ENCODE assay signal across 28 cellular contexts in genomic region chr16:86753399-86753798, GRCh38.
"Had no signal": no experiment of that assay in that cellular context is flagged by ENCODE, and none has a peak within 500 bp of the region (broad histone marks: within the 10 kb centered on the region; RNA-seq: fewer than 3 reads in every experiment).

No MANE protein-coding gene starts in this region.

- H3K9me3 Mint-ChIP-seq: mesothelial cell of epicardium; natural killer cell treated with Interleukin-12 subunit alpha and Interleukin-12 subunit beta and Interleukin-15 and Interleukin-18, amount 100 ng/mL, for 72 hours; neural crest cell; stimulated activated naive B cell treated with anti-CD40 and anti-IgM and Interleukin-4, amounts not matched to agents 10 μg/mL and 1 μg/mL and 100 μg/mL, for 72 hours; stimulated activated naive CD8-positive, alpha-beta T cell treated with anti-CD3 and anti-CD28 coated beads, Interleukin-15, Interleukin-2, amounts not matched to agents 100 ng/mL and 50 ng/mL, for 24 hours; type B pancreatic cell had no signal

- H3K27ac Mint-ChIP-seq: mesothelial cell of epicardium; naive thymus-derived CD4-positive, alpha-beta T cell; natural killer cell treated with Interleukin-12 subunit alpha and Interleukin-12 subunit beta and Interleukin-15 and Interleukin-18, amount 100 ng/mL, for 72 hours; progenitor cell of endocrine pancreas; stimulated activated naive B cell treated with anti-CD40 and anti-IgM and Interleukin-4, amounts not matched to agents 10 μg/mL and 1 μg/mL and 100 μg/mL, for 72 hours; stimulated activated naive CD8-positive, alpha-beta T cell treated with anti-CD3 and anti-CD28 coated beads, Interleukin-15, Interleukin-2, amounts not matched to agents 100 ng/mL and 50 ng/mL, for 24 hours; type B pancreatic cell had no signal

- H3K9me3 ChIP-seq: left ventricle myocardium inferior, mucosa of descending colon, neutrophil, ovary, right atrium auricular region, right lobe of liver, suprapubic skin, thoracic aorta, tibial nerve, uterus had no signal

- DNase-seq: islet precursor cell; left ventricle myocardium inferior; mesendoderm; mucosa of descending colon; naive thymus-derived CD4-positive, alpha-beta T cell; occipital lobe; ovary; right lobe of liver; stimulated activated CD4-positive, alpha-beta T cell treated with anti-CD3 and anti-CD28 coated beads, Interleukin-12 subunit alpha, Interleukin-12 subunit beta, amount 100 ng/mL, for 4 hours; stimulated activated CD4-positive, alpha-beta T cell treated with anti-CD3 and anti-CD28 coated beads, Interleukin-15, amount 100 ng/mL, for 24 hours; stimulated activated CD4-positive, alpha-beta T cell treated with anti-CD3 and anti-CD28 coated beads, Interleukin-2, amount 100 ng/mL, for 24 hours; stimulated activated CD4-positive, alpha-beta T cell treated with anti-CD3 and anti-CD28 coated beads, Interleukin-4, amount 100 ng/mL, for 1 hour; stimulated activated naive B cell treated with anti-CD40 and anti-IgM and Interleukin-4, amounts not matched to agents 10 μg/mL and 1 μg/mL and 100 μg/mL, for 72 hours; uterus had no signal

- H3K79me2 ChIP-seq: hepatocyte had no signal

- H2AFZ ChIP-seq: hepatocyte had no signal

- H3K36me3 Mint-ChIP-seq: mesothelial cell of epicardium; naive thymus-derived CD4-positive, alpha-beta T cell; natural killer cell treated with Interleukin-12 subunit alpha and Interleukin-12 subunit beta and Interleukin-15 and Interleukin-18, amount 100 ng/mL, for 72 hours; stimulated activated naive B cell treated with anti-CD40 and anti-IgM and Interleukin-4, amounts not matched to agents 10 μg/mL and 1 μg/mL and 100 μg/mL, for 72 hours; type B pancreatic cell had no signal

- H3K36me3 ChIP-seq: left ventricle myocardium inferior, neutrophil, ovary, right atrium auricular region, right lobe of liver, suprapubic skin, thoracic aorta, tibial nerve, uterus had no signal

- H3K4me3 ChIP-seq: hepatocyte, left ventricle myocardium inferior, lung, mucosa of descending colon, ovary, right atrium auricular region, right lobe of liver, smooth muscle cell, suprapubic skin, thoracic aorta, tibial nerve, uterus had no signal

- H3K4me3 Mint-ChIP-seq: mesothelial cell of epicardium; naive thymus-derived CD4-positive, alpha-beta T cell; natural killer cell treated with Interleukin-12 subunit alpha and Interleukin-12 subunit beta and Interleukin-15 and Interleukin-18, amount 100 ng/mL, for 72 hours; neural crest cell; stimulated activated naive B cell treated with anti-CD40 and anti-IgM and Interleukin-4, amounts not matched to agents 10 μg/mL and 1 μg/mL and 100 μg/mL, for 72 hours; stimulated activated naive CD8-positive, alpha-beta T cell treated with anti-CD3 and anti-CD28 coated beads, Interleukin-15, Interleukin-2, amounts not matched to agents 100 ng/mL and 50 ng/mL, for 24 hours; type B pancreatic cell had no signal

- H3K4me1 ChIP-seq: left ventricle myocardium inferior, right lobe of liver, uterus had no signal

- H3K4me2 ChIP-seq: hepatocyte, smooth muscle cell had no signal

- H3K27me3 ChIP-seq: ovary, right atrium auricular region, right lobe of liver had no signal

- H3K27ac ChIP-seq: hepatocyte, left ventricle myocardium inferior, neutrophil, ovary, right atrium auricular region, right lobe of liver, suprapubic skin, tibial nerve, uterus had no signal

- ATAC-seq: mucosa of descending colon; naive thymus-derived CD4-positive, alpha-beta T cell; right lobe of liver; stimulated activated naive B cell treated with anti-CD40 and anti-IgM and Interleukin-4, amounts not matched to agents 10 μg/mL and 1 μg/mL and 100 μg/mL, for 72 hours had no signal
